In genomic region chr18:69216390-69216789, GRCh38 we compare ENCODE assay signal across 18 cellular contexts.
DNase-seq lines count a peak whose midpoint lies in the region; ATAC-seq and TF ChIP-seq lines count a peak whose summit lies in the region.
"Had no signal": no experiment of that assay in that cellular context is flagged by ENCODE, and none has a peak within 500 bp of the region (broad histone marks: within the 10 kb centered on the region; RNA-seq: fewer than 3 reads in every experiment).

No MANE protein-coding gene starts in this region.

- no peaks in the 10 kb centered on the region for H3K4me1 ChIP-seq in psoas muscle
- H3K4me1 ChIP-seq: pancreas had no signal

- no peak for ATAC-seq in effector memory CD8-positive, alpha-beta T cell (replicated peaks)
- ATAC-seq in HG02642 (IDR thresholded peaks at IDR 0.05; ENCODE audit: poor library complexity, unreplicated experiment) (no peak), psoas muscle (no peak)
- ATAC-seq: CD8-positive, alpha-beta T cell; esophagus mucosa; left ventricle myocardium superior; pancreas; PC-3 had no signal

- H3K9me3 ChIP-seq in psoas muscle, result no peaks in the 10 kb centered on the region
- H3K9me3 ChIP-seq: pancreas, thoracic aorta had no signal

- no peaks in the 10 kb centered on the region for H3K36me3 ChIP-seq in psoas muscle (ENCODE audit: insufficient read depth in 1 of 2, low read depth in 1 of 2)
- H3K36me3 ChIP-seq: pancreas, thoracic aorta had no signal

- TF ChIP-seq CTCF in astrocyte of the cerebellum (IDR thresholded peaks at IDR 0.05; ENCODE audit: low read depth, low read length, missing control alignments), result no peak
- TF ChIP-seq CTCF in psoas muscle (IDR thresholded peaks at IDR 0.05), result no peak

- no peaks in the 10 kb centered on the region for H3K4me1 Mint-ChIP-seq in effector memory CD8-positive, alpha-beta T cell (ENCODE audit: low read depth in 2 of 2)
- no peaks in the 10 kb centered on the region for H3K4me1 Mint-ChIP-seq in activated CD4-positive, alpha-beta memory T cell treated with anti-CD3 and anti-CD28 coated beads, Interleukin-2, amount 10 ng/mL, durations not matched to agents 7 days and 5 days

- H3K27ac ChIP-seq in psoas muscle, result no peak overlapping the region
- H3K27ac ChIP-seq: pancreas, skin epidermis, thoracic aorta had no signal

- no peaks in the 10 kb centered on the region for H3K36me3 Mint-ChIP-seq in effector memory CD8-positive, alpha-beta T cell (ENCODE audit: insufficient read depth)
- H3K36me3 Mint-ChIP-seq in activated CD4-positive, alpha-beta memory T cell treated with anti-CD3 and anti-CD28 coated beads, Interleukin-2, amount 10 ng/mL, durations not matched to agents 7 days and 5 days (ENCODE audit: low read depth), result no peaks in the 10 kb centered on the region
- H3K36me3 Mint-ChIP-seq: activated CD4-positive, alpha-beta memory T cell treated with anti-CD3 and anti-CD28 coated beads for 36 hours; CD8-positive, alpha-beta T cell had no signal

- CTCF ChIA-PET in activated CD4-positive, alpha-beta memory T cell treated with anti-CD3 and anti-CD28 coated beads, Interleukin-2, amount 10 ng/mL, durations not matched to agents 7 days and 5 days (lab: Charles Lee), result no interaction called here

- H3K4me3 Mint-ChIP-seq in effector memory CD8-positive, alpha-beta T cell, result no peak overlapping the region
- H3K4me3 Mint-ChIP-seq in activated CD4-positive, alpha-beta memory T cell treated with anti-CD3 and anti-CD28 coated beads, Interleukin-2, amount 10 ng/mL, durations not matched to agents 7 days and 5 days, result no peak overlapping the region
- H3K4me3 Mint-ChIP-seq: activated CD4-positive, alpha-beta memory T cell treated with anti-CD3 and anti-CD28 coated beads for 36 hours; CD8-positive, alpha-beta T cell had no signal

- no peak overlapping the region for H3K4me3 ChIP-seq in astrocyte of the cerebellum (ENCODE audit: low read depth, low read length)
- H3K4me3 ChIP-seq in psoas muscle, result no peak overlapping the region
- H3K4me3 ChIP-seq: pancreas, skin epidermis, thoracic aorta had no signal

- H3K9me3 Mint-ChIP-seq in effector memory CD8-positive, alpha-beta T cell, result peaks cover 0 to 2% of the 10 kb centered on the region in 2 donors
- no peaks in the 10 kb centered on the region for H3K9me3 Mint-ChIP-seq in activated CD4-positive, alpha-beta memory T cell treated with anti-CD3 and anti-CD28 coated beads, Interleukin-2, amount 10 ng/mL, durations not matched to agents 7 days and 5 days
- H3K9me3 Mint-ChIP-seq: activated CD4-positive, alpha-beta memory T cell treated with anti-CD3 and anti-CD28 coated beads for 36 hours; CD8-positive, alpha-beta T cell had no signal

- H3K27me3 ChIP-seq in psoas muscle (ENCODE audit: insufficient read depth in 3 of 3, low read length in 2 of 3), result no peaks in the 10 kb centered on the region
- H3K27me3 ChIP-seq: pancreas had no signal

- in situ Hi-C loops in astrocyte of the cerebellum (cut with HindIII; ENCODE audit: low sequenced_read_pairs), result no loop called here

- no peak overlapping the region for H3K27ac Mint-ChIP-seq in effector memory CD8-positive, alpha-beta T cell
- H3K27ac Mint-ChIP-seq in activated CD4-positive, alpha-beta memory T cell treated with anti-CD3 and anti-CD28 coated beads, Interleukin-2, amount 10 ng/mL, durations not matched to agents 7 days and 5 days, result no peak overlapping the region
- H3K27ac Mint-ChIP-seq: activated CD4-positive, alpha-beta memory T cell treated with anti-CD3 and anti-CD28 coated beads for 36 hours; CD8-positive, alpha-beta T cell had no signal

- no peaks in the 10 kb centered on the region for H3K27me3 Mint-ChIP-seq in effector memory CD8-positive, alpha-beta T cell
- H3K27me3 Mint-ChIP-seq in activated CD4-positive, alpha-beta memory T cell treated with anti-CD3 and anti-CD28 coated beads, Interleukin-2, amount 10 ng/mL, durations not matched to agents 7 days and 5 days, result no peaks in the 10 kb centered on the region
- H3K27me3 Mint-ChIP-seq: activated CD4-positive, alpha-beta memory T cell treated with anti-CD3 and anti-CD28 coated beads for 36 hours had no signal

- WGBS in psoas muscle, 3 donors, result 31 to 33% (median 33%) methylated on average over 7 of the region's 7 CpGs

- intact Hi-C loops in psoas muscle (cut with DNase I), result no loop called here

- DNase-seq in DMS79 (lab: John Stamatoyannopoulos, UW) (peak; percentile 11), NCI-H146 (lab: John Stamatoyannopoulos, UW) (peak; percentile 95), NCI-H82 (lab: John Stamatoyannopoulos, UW) (peak; percentile 80), astrocyte of the cerebellum (ENCODE audit: low read depth) (peak; percentile 20), psoas muscle (no peak)
- DNase-seq in effector memory CD8-positive, alpha-beta T cell, result no peak
- no peak for DNase-seq in activated CD4-positive, alpha-beta memory T cell treated with anti-CD3 and anti-CD28 coated beads, Interleukin-2, amount 10 ng/mL, durations not matched to agents 7 days and 5 days
- DNase-seq: activated CD4-positive, alpha-beta memory T cell treated with anti-CD3 and anti-CD28 coated beads for 36 hours; activated T-cell treated with anti-CD3 and anti-CD28 coated beads, Interleukin-2, amount 50 U/mL, for 48 hours; CD8-positive, alpha-beta T cell; left ventricle myocardium superior; NCI-H2029 treated with DMSO at 0.1 percent for 48 hours; pancreas; PC-3 had no signal

- POLR2A ChIA-PET in activated CD4-positive, alpha-beta memory T cell treated with anti-CD3 and anti-CD28 coated beads, Interleukin-2, amount 10 ng/mL, durations not matched to agents 7 days and 5 days (lab: Charles Lee), result no interaction called here

Comparison
In these comparisons a context has a peak if more than half of its experiments do, and no peak if none do; other contexts are left out.
1. DNase-seq: peak in DMS79 (single experiment), NCI-H146 (single experiment), NCI-H82 (single experiment) and astrocyte of the cerebellum (single experiment); none in effector memory CD8-positive, alpha-beta T cell (0 of 3), activated CD4-positive, alpha-beta memory T cell treated with anti-CD3 and anti-CD28 coated beads, Interleukin-2, amount 10 ng/mL, durations not matched to agents 7 days and 5 days (single experiment) and psoas muscle (0 of 2).